1 cellular context compared by ENCODE assay signal in the genomic region with DNA sequence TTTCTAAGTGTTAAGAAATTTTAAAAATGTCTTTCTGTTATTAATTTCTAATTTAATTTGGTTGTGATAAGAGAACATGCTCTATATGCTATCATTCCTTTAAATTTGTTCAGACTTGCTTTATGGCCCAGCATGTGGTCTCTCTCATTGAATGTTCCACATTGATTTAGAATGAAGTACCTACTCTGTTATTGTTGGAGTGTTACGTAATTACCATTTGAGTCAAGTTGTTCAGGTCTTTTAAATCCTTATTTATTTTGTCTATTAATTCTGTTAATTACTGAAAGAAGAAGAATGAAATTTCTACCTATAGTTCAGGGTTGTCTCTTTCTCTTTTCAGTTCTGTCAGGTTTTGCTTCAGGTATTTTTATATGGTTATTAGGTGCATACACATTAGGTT.
TF ChIP-seq lines count a peak whose summit lies in the region.

No MANE protein-coding gene starts in this region.

TF ChIP-seq in IMR-90, 13 proteins besides CTCF, POLR2A, EP300 and RAD21:
- TF ChIP-seq, protein P1, sequence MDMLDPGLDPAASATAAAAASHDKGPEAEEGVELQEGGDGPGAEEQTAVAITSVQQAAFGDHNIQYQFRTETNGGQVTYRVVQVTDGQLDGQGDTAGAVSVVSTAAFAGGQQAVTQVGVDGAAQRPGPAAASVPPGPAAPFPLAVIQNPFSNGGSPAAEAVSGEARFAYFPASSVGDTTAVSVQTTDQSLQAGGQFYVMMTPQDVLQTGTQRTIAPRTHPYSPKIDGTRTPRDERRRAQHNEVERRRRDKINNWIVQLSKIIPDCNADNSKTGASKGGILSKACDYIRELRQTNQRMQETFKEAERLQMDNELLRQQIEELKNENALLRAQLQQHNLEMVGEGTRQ (IDR thresholded peaks at IDR 0.05; ENCODE audit: low read depth, low read length): no peak
- no peak for TF ChIP-seq SMC3 (IDR thresholded peaks at IDR 0.05; ENCODE audit: low read depth, low read length)
- peak; percentile 56 for TF ChIP-seq CEBPB (IDR thresholded peaks at IDR 0.05; ENCODE audit: low read depth, low read length)
- no peak for TF ChIP-seq NFE2L2 (IDR thresholded peaks at IDR 0.05; ENCODE audit: low read depth, low read length)
